In the genomic region with DNA sequence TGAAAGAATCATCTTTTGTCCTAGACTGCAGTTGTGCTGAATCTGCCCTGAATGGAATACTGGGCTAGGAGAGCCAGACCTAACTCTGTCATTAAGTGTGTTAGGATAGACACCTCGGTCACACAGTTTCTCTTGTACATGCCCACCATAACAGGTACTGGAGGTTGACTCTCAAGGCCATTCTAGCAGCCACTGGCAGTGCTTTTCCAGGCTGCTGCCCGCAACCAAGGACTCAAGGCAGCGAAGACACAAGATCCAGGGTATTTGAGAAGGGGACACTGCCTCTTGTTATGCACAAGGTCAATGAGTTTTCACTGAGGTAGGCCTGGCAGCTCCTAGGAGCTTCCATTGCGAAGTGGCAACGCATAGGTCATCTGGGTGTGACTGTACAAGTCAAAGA, we compare ENCODE assay signal across 38 cellular contexts.
"Had no signal": no experiment of that assay in that cellular context is flagged by ENCODE, and none has a peak within 500 bp of the region (broad histone marks: within the 10 kb centered on the region; RNA-seq: fewer than 3 reads in every experiment).

No MANE protein-coding gene starts in this region.

- H3K4me1 Mint-ChIP-seq: activated naive CD8-positive, alpha-beta T cell treated with anti-CD3 and anti-CD28 coated beads, Interleukin-2, amount 50 U/mL, for 24 hours; brain; endodermal cell had no signal

- H3K4me3 ChIP-seq: adrenal gland, breast epithelium, cardiac muscle cell, coronary artery, dorsolateral prefrontal cortex, gastrocnemius medialis had no signal

- H3K4me1 ChIP-seq: breast epithelium had no signal

- H3K4me3 Mint-ChIP-seq: activated CD4-positive, alpha-beta memory T cell treated with anti-CD3 and anti-CD28 coated beads for 36 hours; activated CD4-positive, alpha-beta T cell treated with anti-CD3 and anti-CD28 coated beads for 36 hours; activated CD4-positive, alpha-beta T cell treated with anti-CD3 and anti-CD28 coated beads, Interleukin-2, amount 10 ng/mL, durations not matched to agents 24 days and 14 days; activated CD8-positive, alpha-beta memory T cell treated with anti-CD3 and anti-CD28 coated beads, Interleukin-2, amount 10 ng/mL, durations not matched to agents 7 days and 5 days; activated CD8-positive, alpha-beta T cell treated with anti-CD3 and anti-CD28 coated beads, Interleukin-2, amount 10 ng/mL, durations not matched to agents 7 days and 5 days; activated naive CD4-positive, alpha-beta T cell treated with anti-CD3 and anti-CD28 coated beads for 36 hours; activated naive CD4-positive, alpha-beta T cell treated with anti-CD3 and anti-CD28 coated beads, Interleukin-2, amount 50 U/mL, for 24 hours; activated naive CD8-positive, alpha-beta T cell treated with anti-CD3 and anti-CD28 coated beads for 36 hours; activated naive CD8-positive, alpha-beta T cell treated with anti-CD3 and anti-CD28 coated beads, Interleukin-2, amount 50 U/mL, for 24 hours; activated T-helper 1 cell treated with anti-CD3 and anti-CD28 coated beads, Interleukin-12 subunit alpha, Interleukin-12 subunit beta, Interleukin-2, Interleukin-4 antibody, amounts not matched to agents 30 ng/mL and 10 ng/mL and 1 ng/mL, durations not matched to agents 14 hours and 24 hours and 36 hours; brain; dendritic cell treated with granulocyte-macrophage colony-stimulating factor and Interleukin-4, amounts not matched to agents 40 ng/mL and 50 ng/mL, for 4 days; endodermal cell; T-cell; T-helper 1 cell treated with Interleukin-12 subunit alpha and Interleukin-12 subunit beta and Interleukin-4 antibody, amounts not matched to agents 30 μg/mL and 1 μg/mL, for 36 hours; T-helper 2 cell treated with Interferon-gamma antibody and Interleukin-4, amounts not matched to agents 5 μg/mL and 100 μg/mL, for 36 hours had no signal

- H3K27me3 ChIP-seq: adrenal gland, breast epithelium, cardiac muscle cell, dorsolateral prefrontal cortex, foreskin keratinocyte, gastrocnemius medialis had no signal

- ATAC-seq: activated CD4-positive, alpha-beta T cell treated with anti-CD3 and anti-CD28 coated beads for 36 hours; activated CD8-positive, alpha-beta memory T cell treated with anti-CD3 and anti-CD28 coated beads, Interleukin-2, amount 10 ng/mL, durations not matched to agents 7 days and 5 days; activated CD8-positive, alpha-beta T cell treated with anti-CD3 and anti-CD28 coated beads, Interleukin-2, amount 10 ng/mL, durations not matched to agents 7 days and 5 days; activated naive CD8-positive, alpha-beta T cell treated with anti-CD3 and anti-CD28 coated beads, Interleukin-2, amount 50 U/mL, for 24 hours; esophagus mucosa; foreskin keratinocyte; gastrocnemius medialis; T-cell had no signal

- DNase-seq: activated CD4-positive, alpha-beta memory T cell treated with anti-CD3 and anti-CD28 coated beads for 36 hours; activated CD4-positive, alpha-beta T cell treated with anti-CD3 and anti-CD28 coated beads for 36 hours; activated CD4-positive, alpha-beta T cell treated with anti-CD3 and anti-CD28 coated beads, Interleukin-2, amount 10 ng/mL, durations not matched to agents 24 days and 14 days; activated CD4-positive, CD25-positive, alpha-beta regulatory T cell; activated CD4-positive, CD25-positive, alpha-beta regulatory T cell treated with anti-CD3 and anti-CD28 coated beads, Interleukin-2, amount 50 U/mL, for 72 hours; activated CD8-positive, alpha-beta memory T cell treated with anti-CD3 and anti-CD28 coated beads, Interleukin-2, amount 10 ng/mL, durations not matched to agents 7 days and 5 days; activated CD8-positive, alpha-beta memory T cell treated with anti-CD3 and anti-CD28 coated beads, Interleukin-2, amount 50 U/mL, for 4 hours; activated CD8-positive, alpha-beta T cell treated with anti-CD3 and anti-CD28 coated beads, Interleukin-2, amount 10 ng/mL, durations not matched to agents 7 days and 5 days; activated effector memory CD4-positive, alpha-beta T cell treated with anti-CD3 and anti-CD28 coated beads, Interleukin-2, amount 50 U/mL, for 16 hours; activated naive CD4-positive, alpha-beta T cell treated with anti-CD3 and anti-CD28 coated beads for 36 hours; activated naive CD8-positive, alpha-beta T cell treated with anti-CD3 and anti-CD28 coated beads for 36 hours; activated naive CD8-positive, alpha-beta T cell treated with anti-CD3 and anti-CD28 coated beads, Interleukin-2, amount 50 U/mL, for 24 hours; activated T-cell treated with anti-CD3 and anti-CD28 coated beads, Interleukin-2, amount 50 U/mL, for 1 hour; activated T-cell treated with anti-CD3 and anti-CD28 coated beads, Interleukin-2, amount 50 U/mL, for 48 hours; adrenal gland; amygdala; aorta; central memory CD4-positive, alpha-beta T cell; cerebellar nuclear complex; dorsolateral prefrontal cortex; effector memory CD4-positive, alpha-beta T cell; endodermal cell; foreskin keratinocyte; gastrocnemius medialis; SW 1271; T-cell; T1000 had no signal

- H3K27ac Mint-ChIP-seq: activated CD4-positive, alpha-beta memory T cell treated with anti-CD3 and anti-CD28 coated beads for 36 hours; activated CD4-positive, alpha-beta T cell treated with anti-CD3 and anti-CD28 coated beads, Interleukin-2, amount 10 ng/mL, durations not matched to agents 24 days and 14 days; activated CD8-positive, alpha-beta memory T cell treated with anti-CD3 and anti-CD28 coated beads, Interleukin-2, amount 10 ng/mL, durations not matched to agents 7 days and 5 days; activated CD8-positive, alpha-beta T cell treated with anti-CD3 and anti-CD28 coated beads, Interleukin-2, amount 10 ng/mL, durations not matched to agents 7 days and 5 days; activated naive CD4-positive, alpha-beta T cell treated with anti-CD3 and anti-CD28 coated beads for 36 hours; activated naive CD4-positive, alpha-beta T cell treated with anti-CD3 and anti-CD28 coated beads, Interleukin-2, amount 50 U/mL, for 24 hours; activated naive CD8-positive, alpha-beta T cell treated with anti-CD3 and anti-CD28 coated beads for 36 hours; activated naive CD8-positive, alpha-beta T cell treated with anti-CD3 and anti-CD28 coated beads, Interleukin-2, amount 50 U/mL, for 24 hours; activated T-helper 1 cell treated with anti-CD3 and anti-CD28 coated beads, Interleukin-12 subunit alpha, Interleukin-12 subunit beta, Interleukin-2, Interleukin-4 antibody, amounts not matched to agents 30 ng/mL and 10 ng/mL and 1 ng/mL, durations not matched to agents 14 hours and 24 hours and 36 hours; activated T-helper 2 cell treated with anti-CD3 and anti-CD28 coated beads, Interferon-gamma antibody, Interleukin-2, Interleukin-4, amounts not matched to agents 10 μg/mL and 5 μg/mL and 100 μg/mL, durations not matched to agents 14 hours and 24 hours and 36 hours; brain; dendritic cell treated with granulocyte-macrophage colony-stimulating factor and Interleukin-4, amounts not matched to agents 40 ng/mL and 50 ng/mL, for 4 days; endodermal cell; T-cell; T-helper 1 cell treated with Interleukin-12 subunit alpha and Interleukin-12 subunit beta and Interleukin-4 antibody, amounts not matched to agents 30 μg/mL and 1 μg/mL, for 36 hours; T-helper 2 cell treated with Interferon-gamma antibody and Interleukin-4, amounts not matched to agents 5 μg/mL and 100 μg/mL, for 36 hours had no signal

- H3K27ac ChIP-seq: adrenal gland, breast epithelium, cardiac muscle cell, coronary artery, foreskin keratinocyte, gastrocnemius medialis had no signal

- H3K36me3 ChIP-seq: adrenal gland, breast epithelium, cardiac muscle cell, gastrocnemius medialis had no signal

- H3K27me3 Mint-ChIP-seq: activated CD4-positive, alpha-beta memory T cell treated with anti-CD3 and anti-CD28 coated beads for 36 hours; activated CD4-positive, alpha-beta T cell treated with anti-CD3 and anti-CD28 coated beads for 36 hours; activated CD4-positive, alpha-beta T cell treated with anti-CD3 and anti-CD28 coated beads, Interleukin-2, amount 10 ng/mL, durations not matched to agents 24 days and 14 days; activated CD8-positive, alpha-beta memory T cell treated with anti-CD3 and anti-CD28 coated beads, Interleukin-2, amount 10 ng/mL, durations not matched to agents 7 days and 5 days; activated naive CD4-positive, alpha-beta T cell treated with anti-CD3 and anti-CD28 coated beads, Interleukin-2, amount 50 U/mL, for 24 hours; activated naive CD8-positive, alpha-beta T cell treated with anti-CD3 and anti-CD28 coated beads for 36 hours; activated naive CD8-positive, alpha-beta T cell treated with anti-CD3 and anti-CD28 coated beads, Interleukin-2, amount 50 U/mL, for 24 hours; brain; dendritic cell treated with granulocyte-macrophage colony-stimulating factor and Interleukin-4, amounts not matched to agents 40 ng/mL and 50 ng/mL, for 4 days; T-cell had no signal
